In genomic region chr21:31732538-31732864, GRCh38 we compare ENCODE assay signal across 8 cellular contexts. TPM values are rescaled to one million over a fixed set of nuclear protein-coding genes. Genes with fewer than 3 reads are reported as not detected.
DNase-seq lines count a peak whose midpoint lies in the region; ATAC-seq and TF ChIP-seq lines count a peak whose summit lies in the region.

No MANE protein-coding gene starts in this region.

- H3K4me2 ChIP-seq in mammary epithelial cell (ENCODE audit: insufficient read depth, low read depth, low read length), result peak overlapping the region; percentile 89

- H3K4me1 ChIP-seq in heart left ventricle, result peaks cover 16 to 47% (median 41%) of the 10 kb centered on the region in 12 donors
- peaks cover 27% of the 10 kb centered on the region for H3K4me1 ChIP-seq in mammary epithelial cell (ENCODE audit: insufficient read depth, low read length)
- peaks cover 44% of the 10 kb centered on the region for H3K4me1 ChIP-seq in lower lobe of right lung
- H3K4me1 ChIP-seq in upper lobe of right lung, result peaks cover 40% of the 10 kb centered on the region

- intact Hi-C loops in heart left ventricle (cut with DNase I) (loop anchor here in 1 of 10 donors (5.0 kb wide), 1 partner anchor 75 kb away; the partner anchor contains the start of gene SOD1), Right ventricle myocardium inferior (cut with DNase I) (loop anchor here (5.0 kb wide), 1 partner anchor 70 kb away; no protein-coding TSS in a partner anchor), mammary epithelial cell (cut with micrococcal nuclease) (loop anchor here (2.0 to 5.0 kb wide), 2 partner anchors 72 to 380 kb away; no protein-coding TSS in a partner anchor), lower lobe of right lung (cut with DNase I) (no loop called here), upper lobe of right lung (cut with DNase I) (no loop called here)

- dilution Hi-C loops in mammary epithelial cell (cut with HindIII; ENCODE audit: low sequenced_read_pairs), result no loop called here

- no TSS peak for BruUV-seq in mammary epithelial cell (replicated peaks; lab: Mats Ljungman, UMichigan)

- H3K27me3 ChIP-seq in heart left ventricle (no peaks in the 10 kb centered on the region), mammary epithelial cell (ENCODE audit: insufficient read depth, low read length) (no peaks in the 10 kb centered on the region), lower lobe of right lung (ENCODE audit: low read depth) (no peaks in the 10 kb centered on the region), upper lobe of right lung (no peaks in the 10 kb centered on the region)

- 2 to 3% (median 2%) methylated on average over 12 of the region's 12 CpGs for WGBS in heart left ventricle, 4 donors
- 3% methylated on average over 11 of the region's 12 CpGs for whole genome bisulfite sequencing in mammary epithelial cell (ENCODE audit: low coverage, missing lambda C conversion rate)

- DNase-seq in heart left ventricle (no peak), Right ventricle myocardium inferior (ENCODE audit: missing footprints) (no peak), mammary epithelial cell (no peak), lower lobe of right lung (no peak), upper lobe of right lung (no peak), UCSD-AML1 (lab: John Stamatoyannopoulos, UW; ENCODE audit: unreplicated experiment) (no peak), DMS153 (lab: John Stamatoyannopoulos, UW) (no peak), GM13977 (ENCODE audit: low spot score) (no peak)

- H3K36me3 ChIP-seq in heart left ventricle (no peaks in the 10 kb centered on the region), mammary epithelial cell (ENCODE audit: insufficient read depth, low read length) (no peaks in the 10 kb centered on the region), lower lobe of right lung (no peaks in the 10 kb centered on the region), upper lobe of right lung (no peaks in the 10 kb centered on the region)

- no peak for ATAC-seq in heart left ventricle
- ATAC-seq in Right ventricle myocardium inferior, result no peak
- ATAC-seq in lower lobe of right lung, result no peak
- no peak for ATAC-seq in upper lobe of right lung

- no peak for TF ChIP-seq POLR2A in heart left ventricle (IDR thresholded peaks at IDR 0.05)

- peaks cover 47% of the 10 kb centered on the region for H3K79me2 ChIP-seq in mammary epithelial cell (ENCODE audit: insufficient read depth, low read length)

- TF ChIP-seq CTCF in heart left ventricle (IDR thresholded peaks at IDR 0.05) (no peak), mammary epithelial cell (conservative IDR thresholded peaks at IDR 0.05 in 1 of 2, IDR thresholded peaks at IDR 0.05 in 1 of 2; ENCODE audit: extremely low read depth in 1 of 2, insufficient read depth in 1 of 2, low read depth in 1 of 2, low read length in 2 of 2) (no peak), lower lobe of right lung (IDR thresholded peaks at IDR 0.05) (no peak), upper lobe of right lung (IDR thresholded peaks at IDR 0.05) (no peak), GM13977 (IDR thresholded peaks at IDR 0.05; ENCODE audit: extremely low read depth, insufficient read depth, missing control alignments) (no peak)

- peak overlapping the region; percentile 48 to 98 (median 96) for H3K27ac ChIP-seq in heart left ventricle
- H3K27ac ChIP-seq in mammary epithelial cell (ENCODE audit: insufficient read depth, low read depth, low read length), result peak overlapping the region; percentile 55
- peak overlapping the region; percentile 96 for H3K27ac ChIP-seq in lower lobe of right lung
- peak overlapping the region; percentile 83 for H3K27ac ChIP-seq in upper lobe of right lung

- CTCF ChIA-PET in mammary epithelial cell (lab: Charles Lee; ENCODE audit: low non-redundant PET), result no interaction called here

- peak overlapping the region; percentile 55 for H3K9ac ChIP-seq in mammary epithelial cell (ENCODE audit: insufficient read depth, low read length)

- H3K9me3 ChIP-seq in heart left ventricle (no peaks in the 10 kb centered on the region), mammary epithelial cell (replicated peaks; ENCODE audit: insufficient read depth, low read length) (no peaks in the 10 kb centered on the region), lower lobe of right lung (no peaks in the 10 kb centered on the region), upper lobe of right lung (no peaks in the 10 kb centered on the region)

- in situ Hi-C loops in mammary epithelial cell (cut with MboI; ENCODE audit: low sequenced_read_pairs in 2 of 2) (no loop called here), GM13977 (cut with MboI; ENCODE audit: low pct_unique_long_range_greater_than_20kb, low sequenced_read_pairs, unreplicated experiment) (no loop called here)

- H4K20me1 ChIP-seq in mammary epithelial cell (ENCODE audit: insufficient read depth, low read length), result peaks cover 9% of the 10 kb centered on the region

- peak overlapping the region; percentile 91 for H2AFZ ChIP-seq in mammary epithelial cell (ENCODE audit: low read depth, low read length)

- H3K4me3 ChIP-seq in heart left ventricle (peak overlapping the region; percentile 45 to 99 (median 88)), mammary epithelial cell (replicated peaks in 1 of 3; ENCODE audit: insufficient read depth in 1 of 3, low read depth in 2 of 3, low read length in 3 of 3) (peak overlapping the region; percentile 61 to 64 (median 64)), lower lobe of right lung (peak overlapping the region; percentile 97), upper lobe of right lung (peak overlapping the region; percentile 97)

RNA-seq across cellular contexts. Expression of gene SCAF4, which starts 0.6 kb away (rescaled TPM):
- total RNA-seq in heart left ventricle (10 to 100 TPM in 8 of 9 donors, 1 to 10 TPM in 1; 9.3 to 25.8 (median 17.3) TPM), Right ventricle myocardium inferior (15.9 TPM), mammary epithelial cell (10 to 100 TPM in 1 of 2 donors, 1 to 10 TPM in 1; 9.5 to 34.8 TPM), lower lobe of right lung (33.4 TPM), upper lobe of right lung (32.7 TPM)
- polyA plus RNA-seq in heart left ventricle (10 to 100 TPM in 1 of 2 donors, 1 to 10 TPM in 1; 7.8 to 10.2 TPM), mammary epithelial cell (9.6 TPM)
- 29.8 TPM for polyA minus RNA-seq in mammary epithelial cell

Comparison
In these comparisons a context has a peak if more than half of its experiments do, and no peak if none do; other contexts are left out.
1. intact Hi-C loops: an anchor here in Right ventricle myocardium inferior (5.0 kb wide) and mammary epithelial cell (2.0 to 5.0 kb wide); none called in lower lobe of right lung and upper lobe of right lung.